ENCODE assay signal across 8 cellular contexts in genomic region chr3:47010050-47010712, GRCh38. TPM values are rescaled to one million over a fixed set of nuclear protein-coding genes. Genes with fewer than 3 reads are reported as not detected.
DNase-seq lines count a peak whose midpoint lies in the region; ATAC-seq lines count a peak whose summit lies in the region.

No MANE protein-coding gene starts in this region.

- DNase-seq in GM23248 (no peak), iPS DF 6.9 (ENCODE audit: low read depth, low spot score) (no peak), SHP77 treated with DMSO at 0.1 percent for 48 hours (lab: John Stamatoyannopoulos, UW) (no peak), Ammon's horn (ENCODE audit: low spot score) (no peak), SK-N-DZ (ENCODE audit: low spot score) (no peak)
- peak; percentile 58 for DNase-seq in activated naive CD8-positive, alpha-beta T cell treated with anti-CD3 and anti-CD28 coated beads, Interleukin-2, amount 10 ng/mL, durations not matched to agents 7 days and 5 days

- H3K4me1 ChIP-seq in GM23248 (ENCODE audit: insufficient read depth), result peaks cover under 1% of the 10 kb centered on the region; the same call in 1 of the 2 replicates
- H3K4me1 ChIP-seq in iPS DF 6.9 (ENCODE audit: control insufficient read depth, insufficient read depth, low read length), result peaks cover 6% of the 10 kb centered on the region; the same call in 1 of the 2 replicates
- peaks cover 11% of the 10 kb centered on the region for H3K4me1 ChIP-seq in skeletal muscle satellite cell (ENCODE audit: control insufficient read depth, insufficient read depth, low read length)

- H3K9me2 ChIP-seq in GM23248 (ENCODE audit: insufficient read depth), result no peaks in the 10 kb centered on the region

- ATAC-seq in activated naive CD8-positive, alpha-beta T cell treated with anti-CD3 and anti-CD28 coated beads, Interleukin-2, amount 10 ng/mL, durations not matched to agents 7 days and 5 days (ENCODE audit: low read depth), result no peak
- no peak for ATAC-seq in HG03442 (IDR thresholded peaks at IDR 0.05; ENCODE audit: unreplicated experiment)

- in situ Hi-C loops in GM23248 (cut with MboI), result no loop called here

- POLR2A ChIA-PET in activated naive CD8-positive, alpha-beta T cell treated with anti-CD3 and anti-CD28 coated beads, Interleukin-2, amount 10 ng/mL, durations not matched to agents 7 days and 5 days (lab: Charles Lee), result interaction anchor here (1.0 to 2.9 kb wide), 6 partner anchors 11 to 262 kb away, joined by 3 to 11 read pairs (median 5); partner anchors contain the start of genes CCDC12 and NBEAL2

- H3K36me3 ChIP-seq in GM23248 (ENCODE audit: low read depth) (no peaks in the 10 kb centered on the region), iPS DF 6.9 (ENCODE audit: control insufficient read depth, insufficient read depth, low read length) (peaks cover 12% of the 10 kb centered on the region), skeletal muscle satellite cell (ENCODE audit: insufficient read depth, low read length) (peaks cover 3% of the 10 kb centered on the region)

- no peaks in the 10 kb centered on the region for H3K27me3 Mint-ChIP-seq in activated naive CD8-positive, alpha-beta T cell treated with anti-CD3 and anti-CD28 coated beads, Interleukin-2, amount 10 ng/mL, durations not matched to agents 7 days and 5 days

- H3K79me2 ChIP-seq in GM23248 (ENCODE audit: insufficient read depth), result no peaks in the 10 kb centered on the region; the same call in 1 of the 2 replicates

- H3K4me2 ChIP-seq in GM23248 (ENCODE audit: unreplicated experiment) (peak overlapping the region; percentile 56), skeletal muscle satellite cell (ENCODE audit: low read length) (peak overlapping the region; percentile 99)

- H3K9me3 ChIP-seq in GM23248 (ENCODE audit: low read depth) (no peaks in the 10 kb centered on the region), iPS DF 6.9 (ENCODE audit: control insufficient read depth, insufficient read depth, low read length) (no peaks in the 10 kb centered on the region), skeletal muscle satellite cell (replicated peaks; ENCODE audit: low read length) (no peaks in the 10 kb centered on the region)

- H3K4me1 Mint-ChIP-seq in activated naive CD8-positive, alpha-beta T cell treated with anti-CD3 and anti-CD28 coated beads, Interleukin-2, amount 10 ng/mL, durations not matched to agents 7 days and 5 days, result peaks cover 18% of the 10 kb centered on the region

- H3K4me3 ChIP-seq in GM23248 (peak overlapping the region; percentile 65), iPS DF 6.9 (ENCODE audit: low read length) (peak overlapping the region; percentile 6; the same call in 1 of the 2 replicates), skeletal muscle satellite cell (ENCODE audit: low read length) (peak overlapping the region; percentile 74)

- 68 to 74% methylated on average over 23 to 26 of the region's 27 CpGs for WGBS in GM23248 (ENCODE audit: low coverage in 1 of 2, low lambda C conversion rate in 2 of 2, missing lambda C conversion rate in 2 of 2), 2 experiments
- no CpG with 5 or more reads among the region's 27 CpGs for WGBS in iPS DF 6.9 (ENCODE audit: insufficient coverage, insufficient read length)

- H3K36me3 Mint-ChIP-seq in activated naive CD8-positive, alpha-beta T cell treated with anti-CD3 and anti-CD28 coated beads, Interleukin-2, amount 10 ng/mL, durations not matched to agents 7 days and 5 days, result peaks cover 9% of the 10 kb centered on the region

- no peaks in the 10 kb centered on the region for H4K20me1 ChIP-seq in GM23248 (ENCODE audit: insufficient read depth)

- peak overlapping the region; percentile 74 for H2AFZ ChIP-seq in GM23248

- H3K9ac ChIP-seq in GM23248 (peak overlapping the region; percentile 89), skeletal muscle satellite cell (ENCODE audit: low read depth, low read length) (peak overlapping the region; percentile 95)

- no peaks in the 10 kb centered on the region for H3K9me3 Mint-ChIP-seq in activated naive CD8-positive, alpha-beta T cell treated with anti-CD3 and anti-CD28 coated beads, Interleukin-2, amount 10 ng/mL, durations not matched to agents 7 days and 5 days

- 0 out of 2 replicates have a peak, but pooled peaks cover 6% of the 10 kb centered on the region for H3F3A ChIP-seq in GM23248 (ENCODE audit: insufficient read depth)

- peak overlapping the region; percentile 74 for H3K4me3 Mint-ChIP-seq in activated naive CD8-positive, alpha-beta T cell treated with anti-CD3 and anti-CD28 coated beads, Interleukin-2, amount 10 ng/mL, durations not matched to agents 7 days and 5 days

- peak overlapping the region; percentile 53 for H3K27ac ChIP-seq in GM23248
- H3K27ac ChIP-seq in iPS DF 6.9 (ENCODE audit: low read length), result no peak overlapping the region

- no peaks in the 10 kb centered on the region for H3K27me3 ChIP-seq in GM23248 (replicated peaks; ENCODE audit: insufficient read depth)
- H3K27me3 ChIP-seq in iPS DF 6.9 (ENCODE audit: control insufficient read depth, insufficient read depth, low read length), result no peaks in the 10 kb centered on the region
- H3K27me3 ChIP-seq in skeletal muscle satellite cell (ENCODE audit: control insufficient read depth, insufficient read depth, low read length), result no peaks in the 10 kb centered on the region

- peak overlapping the region; percentile 79 for H3K27ac Mint-ChIP-seq in activated naive CD8-positive, alpha-beta T cell treated with anti-CD3 and anti-CD28 coated beads, Interleukin-2, amount 10 ng/mL, durations not matched to agents 7 days and 5 days

RNA-seq across cellular contexts. Expression of gene NBEAL2, which starts 30.7 kb away (rescaled TPM):
- total RNA-seq in GM23248 (2014; rRNA removed; shearing (Covaris generic)), result 2.8 and 4.7 TPM in 2 replicates
- 0.94 and 1.2 TPM in 2 replicates for polyA plus RNA-seq in GM23248 (2016; fragmentation: Nextera tagmentation; extraction: Ambion mirVana)
- total RNA-seq in activated naive CD8-positive, alpha-beta T cell treated with anti-CD3 and anti-CD28 coated beads, Interleukin-2, amount 10 ng/mL, durations not matched to agents 7 days and 5 days, result 100 to 1,000 TPM; 165 to 178 TPM
- total RNA-seq in skeletal muscle satellite cell (2012; rRNA removed), result 3.3 and 3.7 TPM in 2 replicates
- 16.6 and 28.4 TPM in 2 replicates for polyA plus RNA-seq in SK-N-DZ (2014; cell fraction: cytosol; rRNA removed)
- polyA plus RNA-seq in SK-N-DZ (2014; cell fraction: nucleus; rRNA removed), result 172 and 188 TPM in 2 replicates

RNA-seq across cellular contexts. Expression of gene CCDC12, which starts 33.6 kb away (rescaled TPM):
- total RNA-seq in GM23248 (2014; rRNA removed; shearing (Covaris generic)), result 15.2 and 17.4 TPM in 2 replicates
- 42.7 and 43.8 TPM in 2 replicates for polyA plus RNA-seq in GM23248 (2016; fragmentation: Nextera tagmentation; extraction: Ambion mirVana)
- 10 to 100 TPM; 58.6 to 60.0 TPM for total RNA-seq in activated naive CD8-positive, alpha-beta T cell treated with anti-CD3 and anti-CD28 coated beads, Interleukin-2, amount 10 ng/mL, durations not matched to agents 7 days and 5 days
- total RNA-seq in skeletal muscle satellite cell (2012; rRNA removed), result 19.2 and 27.4 TPM in 2 replicates
- polyA plus RNA-seq in SK-N-DZ (2014; cell fraction: cytosol; rRNA removed), result 35.9 and 41.7 TPM in 2 replicates
- 17.9 and 25.1 TPM in 2 replicates for polyA plus RNA-seq in SK-N-DZ (2014; cell fraction: nucleus; rRNA removed)

Comparison
In these comparisons a context has a peak if more than half of its experiments do, and no peak if none do; other contexts are left out.
1. H3K4me3 ChIP-seq: peak in every context shown above with its lines; median percentile 74 in skeletal muscle satellite cell; 65 in GM23248; 6 in iPS DF 6.9.
2. RNA of gene NBEAL2, which starts 30.7 kb away (total RNA-seq): 165 to 178 TPM in activated naive CD8-positive, alpha-beta T cell treated with anti-CD3 and anti-CD28 coated beads, Interleukin-2, amount 10 ng/mL, durations not matched to agents 7 days and 5 days; 2.8 to 4.7 TPM in GM23248; every median in the first group is over 10 times any median in the second.